ENCODE assay signal across 23 cellular contexts in genomic region chr6:43827898-43828297, GRCh38. TPM values are rescaled to one million over a fixed set of nuclear protein-coding genes. Genes with fewer than 3 reads are reported as not detected.
DNase-seq lines count a peak whose midpoint lies in the region; ATAC-seq and TF ChIP-seq lines count a peak whose summit lies in the region.
"Had no signal": no experiment of that assay in that cellular context is flagged by ENCODE, and none has a peak within 500 bp of the region (broad histone marks: within the 10 kb centered on the region; RNA-seq: fewer than 3 reads in every experiment).

No MANE protein-coding gene starts in this region.

- WGBS in mammary epithelial cell (ENCODE audit: low coverage, missing lambda C conversion rate): 94% methylated on average over 9 of the region's 10 CpGs

- intact Hi-C loops in mammary epithelial cell (cut with micrococcal nuclease) (no loop called here), Right ventricle myocardium inferior (cut with DNase I) (no loop called here)

- no peak overlapping the region for H3K4me3 ChIP-seq in BLaER1
- H3K4me3 ChIP-seq in RWPE2 (ENCODE audit: severe bottlenecking): no peak overlapping the region
- H3K4me3 ChIP-seq in mammary epithelial cell (replicated peaks in 1 of 3; ENCODE audit: insufficient read depth in 1 of 3, low read depth in 2 of 3, low read length in 3 of 3): no peak overlapping the region
- H3K4me3 ChIP-seq: A549, K562, MG63, SK-N-MC had no signal

- H3K27me3 ChIP-seq in BLaER1 (no peaks in the 10 kb centered on the region), RWPE2 (ENCODE audit: insufficient read depth, poor library complexity, severe bottlenecking) (no peaks in the 10 kb centered on the region), mammary epithelial cell (ENCODE audit: insufficient read depth, low read length) (peaks cover 2% of the 10 kb centered on the region)
- H3K27me3 ChIP-seq: BE2C, MG63 had no signal

- H3K4me2 ChIP-seq in BLaER1: peak overlapping the region; percentile 45
- H3K4me2 ChIP-seq in mammary epithelial cell (ENCODE audit: insufficient read depth, low read depth, low read length): no peak overlapping the region
- H3K4me2 ChIP-seq: A549 had no signal

- dilution Hi-C loops in mammary epithelial cell (cut with HindIII; ENCODE audit: low sequenced_read_pairs): no loop called here

- H3K36me3 ChIP-seq in BLaER1 (no peaks in the 10 kb centered on the region), RWPE2 (ENCODE audit: low read depth) (no peaks in the 10 kb centered on the region), mammary epithelial cell (ENCODE audit: insufficient read depth, low read length) (no peaks in the 10 kb centered on the region)
- H3K36me3 ChIP-seq: BE2C, MG63 had no signal

- no peak overlapping the region for H3K9ac ChIP-seq in BLaER1
- H3K9ac ChIP-seq in mammary epithelial cell (ENCODE audit: insufficient read depth, low read length): no peak overlapping the region

- CTCF ChIA-PET in mammary epithelial cell (lab: Charles Lee; ENCODE audit: low non-redundant PET): no interaction called here

- BruUV-seq in mammary epithelial cell (replicated peaks; lab: Mats Ljungman, UMichigan): no TSS peak

- no peaks in the 10 kb centered on the region for H4K20me1 ChIP-seq in BLaER1
- H4K20me1 ChIP-seq in mammary epithelial cell (ENCODE audit: insufficient read depth, low read length): no peaks in the 10 kb centered on the region

- H3K79me2 ChIP-seq in mammary epithelial cell (ENCODE audit: insufficient read depth, low read length): no peaks in the 10 kb centered on the region

- in situ Hi-C loops in mammary epithelial cell (cut with MboI; ENCODE audit: low sequenced_read_pairs in 2 of 2): no loop called here

- DNase-seq in COLO668 (lab: John Stamatoyannopoulos, UW; ENCODE audit: unreplicated experiment): peak; percentile 56
- DNase-seq in NCI-H1092 treated with DMSO at 0.1 percent for 48 hours (lab: John Stamatoyannopoulos, UW): peak; percentile 74
- peak; percentile 37 for DNase-seq in RWPE2 (ENCODE audit: low spot score)
- DNase-seq in MV-4-11 (lab: John Stamatoyannopoulos, UW): no peak
- DNase-seq in mammary epithelial cell: no peak
- DNase-seq in erythroblast (lab: John Stamatoyannopoulos, UW): no peak
- DNase-seq in Right ventricle myocardium inferior (ENCODE audit: missing footprints): no peak
- DNase-seq: BE2C; CD4-positive, alpha-beta memory T cell; GOT3; HCEC 1CT; MG63; NCI-H1048; NCI-H1694 treated with DMSO at 0.1 percent for 48 hours; NCI-H524; PC-3; SHP77 treated with DMSO at 0.1 percent for 48 hours; SW 1271; T-helper 17 cell had no signal

- H3K27ac ChIP-seq in BLaER1 (no peak overlapping the region), RWPE2 (ENCODE audit: poor library complexity, severe bottlenecking) (no peak overlapping the region), mammary epithelial cell (ENCODE audit: insufficient read depth, low read depth, low read length) (no peak overlapping the region)
- H3K27ac ChIP-seq: A549 had no signal

- H3K4me1 ChIP-seq in BLaER1 (peaks cover 10% of the 10 kb centered on the region), RWPE2 (ENCODE audit: insufficient read depth, poor library complexity, severe bottlenecking) (no peaks in the 10 kb centered on the region), mammary epithelial cell (ENCODE audit: insufficient read depth, low read length) (no peaks in the 10 kb centered on the region)

- ATAC-seq in RWPE2 (ENCODE audit: low read depth): no peak
- ATAC-seq in Right ventricle myocardium inferior: no peak
- ATAC-seq: A549, PC-3, T-helper 17 cell had no signal

- H2AFZ ChIP-seq in mammary epithelial cell (ENCODE audit: low read depth, low read length): no peak overlapping the region

- TF ChIP-seq CTCF in RWPE2 (IDR thresholded peaks at IDR 0.05; ENCODE audit: poor library complexity, severe bottlenecking): no peak
- TF ChIP-seq CTCF in mammary epithelial cell (conservative IDR thresholded peaks at IDR 0.05 in 1 of 2, IDR thresholded peaks at IDR 0.05 in 1 of 2; ENCODE audit: extremely low read depth in 1 of 2, insufficient read depth in 1 of 2, low read depth in 1 of 2, low read length in 2 of 2): no peak

- H3K9me3 ChIP-seq in BLaER1 (no peaks in the 10 kb centered on the region), RWPE2 (ENCODE audit: severe bottlenecking) (no peaks in the 10 kb centered on the region), mammary epithelial cell (replicated peaks; ENCODE audit: insufficient read depth, low read length) (no peaks in the 10 kb centered on the region)
- H3K9me3 ChIP-seq: A549, BE2C, MG63 had no signal

- no peak for TF ChIP-seq POLR2A in erythroblast (IDR thresholded peaks at IDR 0.05; ENCODE audit: low read length)

RNA-seq across cellular contexts. Expression of gene VEGFA, which starts 57.9 kb away (rescaled TPM):
- total RNA-seq in mammary epithelial cell (100 to 1,000 TPM; 161 to 313 TPM), Right ventricle myocardium inferior (242 TPM)
- 196 TPM for polyA plus RNA-seq in mammary epithelial cell
- polyA minus RNA-seq in mammary epithelial cell: 634 TPM
- polyA plus RNA-seq: CD4-positive, alpha-beta memory T cell had no signal

Comparison
In these comparisons a context has a peak if more than half of its experiments do, and no peak if none do; other contexts are left out.
1. DNase-seq: peak in COLO668 (single experiment), NCI-H1092 treated with DMSO at 0.1 percent for 48 hours (single experiment) and RWPE2 (single experiment); none in MV-4-11 (single experiment), mammary epithelial cell (single experiment), erythroblast (0 of 2) and Right ventricle myocardium inferior (single experiment).